Comparison of ENCODE assay signal across 8 cellular contexts in the genomic region with DNA sequence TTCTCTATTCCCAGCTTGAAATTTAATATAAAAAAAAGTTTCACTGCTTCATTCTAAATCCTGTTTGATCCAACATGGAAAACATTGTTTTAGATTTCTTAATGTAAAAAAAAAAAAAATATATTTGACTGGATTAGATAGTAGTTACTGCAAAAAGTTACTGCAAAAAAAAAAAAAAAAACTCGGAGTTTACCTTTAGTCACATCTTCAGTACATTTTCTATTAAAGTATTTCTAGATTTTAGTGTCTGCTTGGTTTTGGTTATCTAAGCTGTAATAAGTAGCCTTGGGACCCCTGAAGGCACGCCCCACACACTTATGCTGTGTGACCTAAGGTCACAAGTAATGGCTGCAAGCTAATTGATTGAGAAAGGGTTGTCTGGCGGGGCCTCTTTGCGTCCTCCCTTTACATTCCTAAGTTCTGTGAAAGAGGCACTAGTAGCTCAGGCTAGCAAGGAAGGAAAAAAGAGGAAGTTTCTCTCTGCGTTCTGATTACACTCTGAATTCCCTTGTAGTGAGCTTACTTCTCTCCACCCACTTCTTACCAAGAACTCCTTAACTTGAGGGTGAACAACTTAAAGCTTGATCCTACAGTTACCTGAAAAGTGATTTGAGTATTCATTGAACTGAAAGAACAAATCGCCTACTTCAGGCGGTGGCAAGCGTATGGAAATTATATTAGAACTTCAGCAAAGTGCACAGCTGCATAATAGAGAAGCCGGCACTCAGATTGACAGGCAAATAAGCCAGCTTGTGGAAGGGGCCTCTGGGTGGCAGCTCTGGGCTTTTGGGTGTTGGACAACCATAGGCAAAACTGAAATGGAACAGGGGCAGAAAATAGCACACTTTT.
DNase-seq lines count a peak whose midpoint lies in the region; ATAC-seq and TF ChIP-seq lines count a peak whose summit lies in the region.

No MANE protein-coding gene starts in this region.

- H3K56ac ChIP-seq in IMR-90 (ENCODE audit: extremely low read depth, insufficient read depth, low read length) = peak overlapping the region; percentile 7; the same call in 1 of the 2 replicates

- no peaks in the 10 kb centered on the region for H3K36me3 ChIP-seq in IMR-90 (ENCODE audit: control insufficient read depth, insufficient read depth, low read length)

- no peaks in the 10 kb centered on the region for H3K27me3 Mint-ChIP-seq in progenitor cell of endocrine pancreas

- peak overlapping the region; percentile 72 for H3K4me3 Mint-ChIP-seq in progenitor cell of endocrine pancreas (ENCODE audit: low read depth)

- H2BK20ac ChIP-seq in IMR-90 (ENCODE audit: low read depth, low read length) = peak overlapping the region; percentile 91

- peak overlapping the region; percentile 26; the same call in 1 of the 2 replicates for H3K4me3 ChIP-seq in IMR-90 (ENCODE audit: insufficient read depth, low read depth, low read length)

- DNase-seq in ACHN (peak; percentile 1), IMR-90 (peak; percentile 79), amniotic stem cell (lab: John Stamatoyannopoulos, UW) (peak; percentile 15), left ventricle myocardium superior (peak; percentile 69), progenitor cell of endocrine pancreas (ENCODE audit: low spot score, unreplicated experiment) (no peak)

- BruUV-seq in IMR-90 (replicated peaks; lab: Mats Ljungman, UMichigan) = no TSS peak

- no peaks in the 10 kb centered on the region for H3K27me3 ChIP-seq in IMR-90 (ENCODE audit: control insufficient read depth, insufficient read depth, low read length)

- H3K9me3 Mint-ChIP-seq in progenitor cell of endocrine pancreas (ENCODE audit: low read depth) = peaks cover 17% of the 10 kb centered on the region

- ATAC-seq in GM18907 (IDR thresholded peaks at IDR 0.05; ENCODE audit: unreplicated experiment) (peak; percentile 67), IMR-90 (ENCODE audit: low read depth) (peak; percentile 94), left ventricle myocardium superior (peak; percentile 95), GM21737 (IDR thresholded peaks at IDR 0.05; ENCODE audit: unreplicated experiment) (no peak), HG03439 (IDR thresholded peaks at IDR 0.05; ENCODE audit: unreplicated experiment) (no peak)

- H4K8ac ChIP-seq in IMR-90 (ENCODE audit: low read depth in 2 of 2, low read length in 2 of 2) = peak overlapping the region in 1 of 2 experiments; percentile 79; a peak in 2 of 4 replicates

- in situ Hi-C loops in ACHN (cut with HindIII; ENCODE audit: low pct_ligation_motif_present, low pct_unique_long_range_greater_than_20kb, low sequenced_read_pairs) (no loop called here), IMR-90 (cut with MboI; ENCODE audit: low sequenced_read_pairs) (no loop called here)

- H2BK15ac ChIP-seq in IMR-90 (ENCODE audit: low read depth, low read length) = no peak overlapping the region

- POLR2A ChIA-PET in IMR-90 (lab: Charles Lee; ENCODE audit: unreplicated experiment) = no interaction called here

- H2BK5ac ChIP-seq in IMR-90 (ENCODE audit: low read depth, low read length, poor library complexity, severe bottlenecking) = peak overlapping the region; percentile 68

- H3K27ac Mint-ChIP-seq in progenitor cell of endocrine pancreas = peak overlapping the region; percentile 96

- 0 out of 2 replicates have a peak overlapping the region, but pooled peaks have one; percentile 23 for H3K23ac ChIP-seq in IMR-90 (ENCODE audit: low read depth, low read length)

- peaks cover 48% of the 10 kb centered on the region for H3K4me1 Mint-ChIP-seq in progenitor cell of endocrine pancreas (ENCODE audit: low read depth)

- peak overlapping the region; percentile 64 for H3K4ac ChIP-seq in IMR-90 (ENCODE audit: low read depth, low read length)

- 0 out of 2 replicates have a peak overlapping the region, but pooled peaks have one; percentile 43 for H4K5ac ChIP-seq in IMR-90 (ENCODE audit: low read depth, low read length)

- TF ChIP-seq RAD21 in IMR-90 (IDR thresholded peaks at IDR 0.05; ENCODE audit: low read length) = no peak

- peaks cover 7% of the 10 kb centered on the region for H3K4me1 ChIP-seq in IMR-90 (ENCODE audit: control insufficient read depth, insufficient read depth, low read length)

- TF ChIP-seq CTCF in IMR-90 (conservative IDR thresholded peaks at IDR 0.05; ENCODE audit: low read depth, low read length) = no peak
- TF ChIP-seq CTCF in progenitor cell of endocrine pancreas (IDR thresholded peaks at IDR 0.05; ENCODE audit: unreplicated experiment) = no peak

- CTCF ChIA-PET in IMR-90 (lab: Yijun Ruan, JAX) = interaction anchor here (0.5 to 1.2 kb wide), 7 partner anchors 12 to 448 kb away, joined by 3 to 9 read pairs (median 3); no protein-coding TSS in a partner anchor

- H2AK9ac ChIP-seq in IMR-90 (replicated peaks; ENCODE audit: low read depth, low read length, poor library complexity) = no peak overlapping the region

- WGBS in IMR-90 (ENCODE audit: extremely low coverage in 2 of 2, insufficient read length in 1 of 2), 2 experiments = 12% methylated on average over 3 of the region's 9 CpGs; no CpG with 5 or more reads in 1 of the 2 experiments

- no peak overlapping the region for H2AK5ac ChIP-seq in IMR-90 (ENCODE audit: low read depth, low read length)

- H3K14ac ChIP-seq in IMR-90 (replicated peaks; ENCODE audit: low read depth, low read length) = peak overlapping the region; percentile 60; the same call in 1 of the 2 replicates

- no peak overlapping the region; the same call in 1 of the 2 replicates for H4K91ac ChIP-seq in IMR-90 (ENCODE audit: insufficient read depth, low read depth, low read length)

- H3K79me1 ChIP-seq in IMR-90 (ENCODE audit: low read depth in 1 of 2, low read length in 2 of 2) = no peaks in the 10 kb centered on the region

- peak overlapping the region; percentile 84 for H2BK120ac ChIP-seq in IMR-90 (ENCODE audit: low read depth, low read length)

- H2AFZ ChIP-seq in IMR-90 (replicated peaks; ENCODE audit: low read length, poor library complexity) = peak overlapping the region; percentile 84

- intact Hi-C loops in IMR-90 (cut with micrococcal nuclease) (no loop called here), left ventricle myocardium superior (cut with micrococcal nuclease) (loop anchor here (10.0 kb wide), 2 partner anchors 131 to 231 kb away; no protein-coding TSS in a partner anchor)

- no peak for TF ChIP-seq POLR2A in IMR-90 (IDR thresholded peaks at IDR 0.05; ENCODE audit: low read depth, low read length)

- H3K27ac ChIP-seq in IMR-90 (ENCODE audit: insufficient read depth, low read length) = peak overlapping the region; percentile 77

- peaks cover 3% of the 10 kb centered on the region for H3K36me3 Mint-ChIP-seq in progenitor cell of endocrine pancreas (ENCODE audit: insufficient read depth)

- H3K9ac ChIP-seq in IMR-90 (ENCODE audit: low read depth, low read length) = peak overlapping the region; percentile 7; the same call in 1 of the 2 replicates

- H3K9me3 ChIP-seq in IMR-90 (ENCODE audit: control insufficient read depth, insufficient read depth, low read length) = no peaks in the 10 kb centered on the region

- peak overlapping the region; percentile 63; the same call in 1 of the 2 replicates for H3K18ac ChIP-seq in IMR-90 (ENCODE audit: low read depth, low read length)

- dilution Hi-C loops in IMR-90 (cut with HindIII; ENCODE audit: low sequenced_read_pairs, unreplicated experiment) = no loop called here

- H4K20me1 ChIP-seq in IMR-90 (ENCODE audit: insufficient read depth, low read length) = no peaks in the 10 kb centered on the region

- no peaks in the 10 kb centered on the region for H3K9me1 ChIP-seq in IMR-90 (ENCODE audit: insufficient read depth, low read length)

- H3K4me2 ChIP-seq in IMR-90 (ENCODE audit: low read depth, low read length) = peak overlapping the region; percentile 79

TF ChIP-seq in IMR-90, 13 proteins besides CTCF, POLR2A, EP300 and RAD21:
- TF ChIP-seq MAZ (IDR thresholded peaks at IDR 0.05; ENCODE audit: borderline replicate concordance, low read depth, low read length) = no peak
TF ChIP-seq in IMR-90: peak in this region for 0.

Comparison
In these comparisons a context has a peak if more than half of its experiments do, and no peak if none do; other contexts are left out.
1. ATAC-seq: peak in GM18907 (single experiment), IMR-90 (single experiment) and left ventricle myocardium superior (single experiment); none in GM21737 (single experiment) and HG03439 (single experiment).